ENCODE assay signal across 31 cellular contexts in genomic region chr6:114844359-114844758, GRCh38.
"Had no signal": no experiment of that assay in that cellular context is flagged by ENCODE, and none has a peak within 500 bp of the region (broad histone marks: within the 10 kb centered on the region; RNA-seq: fewer than 3 reads in every experiment).

No MANE protein-coding gene starts in this region.

- DNase-seq: activated B cell treated with CpG ODN at 0.5 μM for 24 hours; activated CD4-positive, alpha-beta memory T cell treated with anti-CD3 and anti-CD28 coated beads for 36 hours; activated CD4-positive, alpha-beta T cell treated with anti-CD3 and anti-CD28 coated beads for 4 hours; activated CD4-positive, alpha-beta T cell treated with anti-CD3 and anti-CD28 coated beads, Interleukin-2, amount 10 ng/mL, durations not matched to agents 24 days and 14 days; activated CD4-positive, alpha-beta T cell treated with anti-CD3 and anti-CD28 coated beads, Interleukin-2, amount 50 U/mL, for 1 hour; activated CD4-positive, alpha-beta T cell treated with anti-CD3 and anti-CD28 coated beads, Interleukin-2, amount 50 U/mL, for 4 hours; activated CD4-positive, CD25-positive, alpha-beta regulatory T cell treated with anti-CD3 and anti-CD28 coated beads, Interleukin-2, amount 50 U/mL, for 72 hours; activated CD8-positive, alpha-beta memory T cell treated with anti-CD3 and anti-CD28 coated beads, Interleukin-2, amount 50 U/mL, for 4 hours; activated CD8-positive, alpha-beta T cell treated with anti-CD3 and anti-CD28 coated beads for 36 hours; activated effector memory CD4-positive, alpha-beta T cell treated with anti-CD3 and anti-CD28 coated beads, Interleukin-2, amount 50 U/mL, for 16 hours; activated gamma-delta T cell treated with Interleukin-2 at 50 U/mL for 16 hours; activated naive CD4-positive, alpha-beta T cell; activated naive CD4-positive, alpha-beta T cell treated with anti-CD3 and anti-CD28 coated beads for 36 hours; activated naive CD8-positive, alpha-beta T cell treated with anti-CD3 and anti-CD28 coated beads, Interleukin-2, amount 10 ng/mL, durations not matched to agents 7 days and 5 days; activated naive CD8-positive, alpha-beta T cell treated with anti-CD3 and anti-CD28 coated beads, Interleukin-2, amount 50 U/mL, for 24 hours; activated T-cell treated with anti-CD3 and anti-CD28 coated beads for 4 hours; activated T-cell treated with anti-CD3 and anti-CD28 coated beads, Interleukin-2, amount 50 U/mL, for 1 hour; activated T-cell treated with anti-CD3 and anti-CD28 coated beads, Interleukin-2, amount 50 U/mL, for 4 hours; activated T-cell treated with anti-CD3 and anti-CD28 coated beads, Interleukin-2, amount 50 U/mL, for 72 hours; amygdala; anterior cingulate cortex; caudate nucleus; cerebellar nuclear complex; T-helper 2 cell; T-helper 9 cell had no signal

- H3K9me3 ChIP-seq: ascending aorta had no signal

- ATAC-seq: activated CD8-positive, alpha-beta T cell treated with anti-CD3 and anti-CD28 coated beads for 36 hours; activated naive CD8-positive, alpha-beta T cell treated with anti-CD3 and anti-CD28 coated beads, Interleukin-2, amount 50 U/mL, for 24 hours; activated T-cell treated with anti-CD3 and anti-CD28 coated beads, Interleukin-2, amount 50 U/mL, for 4 hours; activated T-cell treated with anti-CD3 and anti-CD28 coated beads, Interleukin-2, amount 50 U/mL, for 72 hours; activated T-helper 17 cell treated with anti-CD3 and anti-CD28 coated beads, Interleukin-2, amount 50 U/mL, for 72 hours had no signal

- H3K27ac ChIP-seq: ascending aorta, cardiac muscle cell, VCaP had no signal

- FAIRE-seq: bronchial epithelial cell, TTC549 had no signal

- H3K4me1 ChIP-seq: ascending aorta had no signal

- H3K27me3 ChIP-seq: ascending aorta, cardiac muscle cell had no signal

- H3K36me3 ChIP-seq: ascending aorta, cardiac muscle cell had no signal

- H3K4me3 ChIP-seq: ascending aorta, cardiac muscle cell had no signal
